In genomic region chr9:137727716-137728115, GRCh38 we compare ENCODE assay signal across 23 cellular contexts.
"Had no signal": no experiment of that assay in that cellular context is flagged by ENCODE, and none has a peak within 500 bp of the region (broad histone marks: within the 10 kb centered on the region; RNA-seq: fewer than 3 reads in every experiment).

No MANE protein-coding gene starts in this region.

- H3K27me3 ChIP-seq: esophagus muscularis mucosa, hepatocyte, left lung had no signal

- H3K27me3 Mint-ChIP-seq: activated CD4-positive, alpha-beta T cell treated with anti-CD3 and anti-CD28 coated beads, Interleukin-2, amount 10 ng/mL, durations not matched to agents 24 days and 14 days; activated naive CD4-positive, alpha-beta T cell treated with anti-CD3 and anti-CD28 coated beads, Interleukin-2, amount 50 U/mL, for 24 hours; brain; naive thymus-derived CD8-positive, alpha-beta T cell; T-cell had no signal

- H3K9me3 ChIP-seq: esophagus muscularis mucosa, left lung, prostate gland had no signal

- ATAC-seq: activated T-cell treated with anti-CD3 and anti-CD28 coated beads, Interleukin-2, amount 50 U/mL, for 72 hours; left lung; naive thymus-derived CD8-positive, alpha-beta T cell; T-cell had no signal

- H3K4me3 Mint-ChIP-seq: activated CD4-positive, alpha-beta T cell treated with anti-CD3 and anti-CD28 coated beads, Interleukin-2, amount 10 ng/mL, durations not matched to agents 24 days and 14 days; activated naive CD4-positive, alpha-beta T cell treated with anti-CD3 and anti-CD28 coated beads, Interleukin-2, amount 50 U/mL, for 24 hours; activated T-cell treated with anti-CD3 and anti-CD28 coated beads, Interleukin-2, amount 50 U/mL, for 72 hours; brain; naive thymus-derived CD8-positive, alpha-beta T cell; T-cell had no signal

- H3K4me3 ChIP-seq: esophagus muscularis mucosa, hepatocyte, left lung, lung, prostate gland had no signal

- H3K27ac ChIP-seq: esophagus muscularis mucosa, hepatocyte, left lung, prostate gland had no signal

- H3K4me1 ChIP-seq: prostate gland had no signal

- DNase-seq: activated CD4-positive, alpha-beta T cell treated with anti-CD3 and anti-CD28 coated beads, Interleukin-2, amount 10 ng/mL, durations not matched to agents 24 days and 14 days; activated CD4-positive, CD25-positive, alpha-beta regulatory T cell; activated CD8-positive, alpha-beta memory T cell treated with anti-CD3 and anti-CD28 coated beads, Interleukin-2, amount 50 U/mL, for 48 hours; activated gamma-delta T cell; activated T-cell treated with anti-CD3 and anti-CD28 coated beads, Interleukin-2, amount 50 U/mL, for 72 hours; aorta; central memory CD4-positive, alpha-beta T cell; effector memory CD4-positive, alpha-beta T cell; glutamatergic neuron; kidney glomerular epithelial cell; left lung; naive thymus-derived CD8-positive, alpha-beta T cell; stimulated activated CD4-positive, alpha-beta T cell treated with anti-CD3 and anti-CD28 coated beads, Interleukin-2, amount 100 ng/mL, for 48 hours; stimulated activated CD8-positive, alpha-beta memory T cell treated with anti-CD3 and anti-CD28 coated beads, Interleukin-4, amount 100 ng/mL, for 48 hours; stimulated activated naive CD4-positive, alpha-beta T cell treated with Interleukin-2 at 50 U/mL for 16 hours; T-cell; T1000 had no signal

- H3K27ac Mint-ChIP-seq: activated CD4-positive, alpha-beta T cell treated with anti-CD3 and anti-CD28 coated beads, Interleukin-2, amount 10 ng/mL, durations not matched to agents 24 days and 14 days; activated naive CD4-positive, alpha-beta T cell treated with anti-CD3 and anti-CD28 coated beads, Interleukin-2, amount 50 U/mL, for 24 hours; activated T-cell treated with anti-CD3 and anti-CD28 coated beads, Interleukin-2, amount 50 U/mL, for 72 hours had no signal

- H3K36me3 ChIP-seq: prostate gland had no signal

- H3K4me1 Mint-ChIP-seq: brain had no signal
